ENCODE assay signal across 8 cellular contexts in the genomic region with DNA sequence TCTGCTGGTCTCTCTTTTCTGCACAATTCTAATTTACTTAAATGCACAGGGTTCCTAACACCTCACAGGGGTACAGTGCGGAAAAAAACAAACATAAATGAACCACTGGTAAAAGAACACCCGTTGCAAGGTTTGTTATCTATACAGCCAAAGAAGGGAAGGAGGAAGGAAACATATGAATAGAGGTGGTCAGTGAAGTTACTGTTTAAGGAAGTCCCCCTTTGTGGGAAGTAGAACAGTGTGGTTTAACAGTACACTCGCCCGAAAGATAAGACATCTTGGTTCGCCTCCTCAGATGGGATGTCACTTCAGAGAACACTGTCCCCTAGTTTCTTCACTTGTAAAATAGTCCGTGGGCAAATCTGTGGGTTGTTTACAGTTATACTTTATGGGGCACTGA. TPM values are rescaled to one million over a fixed set of nuclear protein-coding genes. Genes with fewer than 3 reads are reported as not detected.
A peak's percentile ranks its signal among the peaks of the same experiment; 100 is the strongest.
DNase-seq lines count a peak whose midpoint lies in the region; ATAC-seq and TF ChIP-seq lines count a peak whose summit lies in the region.

No MANE protein-coding gene starts in this region.

- DNase-seq in GF-D8 (lab: John Stamatoyannopoulos, UW) (peak; percentile 98), T-helper 17 cell (no peak), HT-29 (ENCODE audit: low spot score) (no peak), chondrocyte (ENCODE audit: low spot score) (no peak), esophagus squamous epithelium (lab: John Stamatoyannopoulos, UW) (no peak), glutamatergic neuron (no peak)

- intact Hi-C loops in esophagus squamous epithelium (cut with DNase I), result no loop called here

- H3K4me1 ChIP-seq in esophagus squamous epithelium, result no peaks in the 10 kb centered on the region

- no peaks in the 10 kb centered on the region for H3K36me3 ChIP-seq in esophagus squamous epithelium

- H3K27ac Mint-ChIP-seq in T-helper 17 cell, result no peak overlapping the region
- H3K27ac Mint-ChIP-seq in chondrocyte (ENCODE audit: unreplicated experiment), result no peak overlapping the region
- no peak overlapping the region for H3K27ac Mint-ChIP-seq in glutamatergic neuron (ENCODE audit: unreplicated experiment)

- H3K4me1 Mint-ChIP-seq in T-helper 17 cell (peaks cover 4% of the 10 kb centered on the region), chondrocyte (ENCODE audit: low read depth) (no peaks in the 10 kb centered on the region), glutamatergic neuron (ENCODE audit: low read depth, unreplicated experiment) (no peaks in the 10 kb centered on the region)

- TF ChIP-seq CTCF in chondrocyte (IDR thresholded peaks at IDR 0.05) (no peak), esophagus squamous epithelium (IDR thresholded peaks at IDR 0.05) (no peak), glutamatergic neuron (IDR thresholded peaks at IDR 0.05; ENCODE audit: partially characterized antibody, unreplicated experiment) (no peak)

- H3K9me3 ChIP-seq in T-helper 17 cell (ENCODE audit: control insufficient read depth, low read length, poor library complexity, severe bottlenecking) (no peaks in the 10 kb centered on the region), esophagus squamous epithelium (no peaks in the 10 kb centered on the region)

- H3K4me3 Mint-ChIP-seq in T-helper 17 cell (no peak overlapping the region), chondrocyte (ENCODE audit: unreplicated experiment) (no peak overlapping the region), glutamatergic neuron (ENCODE audit: unreplicated experiment) (no peak overlapping the region)

- H3K27me3 ChIP-seq in esophagus squamous epithelium, result no peaks in the 10 kb centered on the region

- WGBS in esophagus squamous epithelium, 2 donors, result 49 to 62% methylated on average over 6 of the region's 6 CpGs

- no peak overlapping the region for H3K27ac ChIP-seq in esophagus squamous epithelium

- H3K27me3 Mint-ChIP-seq in T-helper 17 cell, result peaks cover 11% of the 10 kb centered on the region
- peaks cover 35% of the 10 kb centered on the region for H3K27me3 Mint-ChIP-seq in chondrocyte (ENCODE audit: low read depth)
- no peaks in the 10 kb centered on the region for H3K27me3 Mint-ChIP-seq in glutamatergic neuron (ENCODE audit: unreplicated experiment)

- peaks cover 3% of the 10 kb centered on the region for H3K36me3 Mint-ChIP-seq in T-helper 17 cell (ENCODE audit: low read depth)
- no peaks in the 10 kb centered on the region for H3K36me3 Mint-ChIP-seq in chondrocyte (ENCODE audit: low read depth)
- H3K36me3 Mint-ChIP-seq in glutamatergic neuron (ENCODE audit: unreplicated experiment), result no peaks in the 10 kb centered on the region

- ATAC-seq in GM19468 (IDR thresholded peaks at IDR 0.05; ENCODE audit: extremely low read depth, unreplicated experiment) (peak; percentile 77), HG03175 (IDR thresholded peaks at IDR 0.05; ENCODE audit: unreplicated experiment) (peak; percentile 85), T-helper 17 cell (peak; percentile 61)

- no peaks in the 10 kb centered on the region for H3K9me3 Mint-ChIP-seq in chondrocyte (ENCODE audit: low read depth)
- peaks cover 2% of the 10 kb centered on the region for H3K9me3 Mint-ChIP-seq in glutamatergic neuron (ENCODE audit: unreplicated experiment)

- TF ChIP-seq POLR2A in esophagus squamous epithelium (IDR thresholded peaks at IDR 0.05), result no peak

- no peak overlapping the region for H3K4me3 ChIP-seq in esophagus squamous epithelium

RNA-seq across cellular contexts. Expression of a gene that starts 57.5 kb away (rescaled TPM):
- total RNA-seq in T-helper 17 cell (1 to 10 TPM; 2.3 to 2.4 TPM), chondrocyte (0.12 to 0.35 TPM (median 0.26 TPM) in 3 replicates), esophagus squamous epithelium (1 to 10 TPM; 3.8 to 8.6 (median 7.2) TPM), glutamatergic neuron (ENCODE audit: unreplicated experiment) (0.37 TPM)
- total RNA-seq in HT-29 (2014; rRNA removed; shearing (Covaris generic)), result 1.2 and 3.2 TPM in 2 replicates
